10 cellular contexts compared by ENCODE assay signal in genomic region chrY:14525315-14525714, GRCh38. TPM values are rescaled to one million over a fixed set of nuclear protein-coding genes. Genes with fewer than 3 reads are reported as not detected.
DNase-seq lines count a peak whose midpoint lies in the region; ATAC-seq and TF ChIP-seq lines count a peak whose summit lies in the region.
"Had no signal": no experiment of that assay in that cellular context is flagged by ENCODE, and none has a peak within 500 bp of the region (broad histone marks: within the 10 kb centered on the region; RNA-seq: fewer than 3 reads in every experiment).

No MANE protein-coding gene starts in this region.

- no peaks in the 10 kb centered on the region for H3K4me1 ChIP-seq in mesodermal cell (ENCODE audit: control insufficient read depth, insufficient read depth, low read length, poor library complexity, severe bottlenecking)

- in situ Hi-C loops in Caki2 (cut with HindIII; ENCODE audit: low pct_unique_long_range_greater_than_20kb, low sequenced_read_pairs), result no loop called here

- no peak for TF ChIP-seq CTCF in Calu3 (IDR thresholded peaks at IDR 0.05; ENCODE audit: unreplicated experiment)

- no peak overlapping the region for H3K27ac Mint-ChIP-seq in Calu3 (ENCODE audit: unreplicated experiment)

- H3K4me1 Mint-ChIP-seq in Calu3 (ENCODE audit: low read depth, unreplicated experiment), result no peaks in the 10 kb centered on the region

- H3K27ac ChIP-seq in mesodermal cell (ENCODE audit: low read depth, low read length, severe bottlenecking), result no peak overlapping the region

- no peaks in the 10 kb centered on the region for H3K36me3 Mint-ChIP-seq in Calu3 (ENCODE audit: insufficient read depth, unreplicated experiment)

- H3K4me3 ChIP-seq in mesodermal cell (ENCODE audit: extremely low read depth, insufficient read depth, low read length, poor library complexity, severe bottlenecking), result peak overlapping the region; percentile 54

- H3K9me3 ChIP-seq in mesodermal cell (ENCODE audit: control insufficient read depth, low read length), result no peaks in the 10 kb centered on the region

- CTCF ChIA-PET in Calu3 (lab: Charles Lee), result no interaction called here

- 0 to 17% methylated on average over 1 to 2 of the region's 13 CpGs for WGBS in mesodermal cell (ENCODE audit: insufficient coverage in 2 of 2), 2 experiments

- intact Hi-C loops in Calu3 (cut with micrococcal nuclease; ENCODE audit: unreplicated experiment), result no loop called here

- no TSS peak for BruUV-seq in Calu3 (replicated peaks; lab: Mats Ljungman, UMichigan)

- H3K27me3 Mint-ChIP-seq in Calu3 (ENCODE audit: unreplicated experiment), result no peaks in the 10 kb centered on the region

- no peak overlapping the region for H3K4me3 Mint-ChIP-seq in Calu3 (ENCODE audit: low read depth, unreplicated experiment)

- no peaks in the 10 kb centered on the region for H3K36me3 ChIP-seq in mesodermal cell (ENCODE audit: control insufficient read depth, insufficient read depth, low read length)

- no peaks in the 10 kb centered on the region for H3K9me3 Mint-ChIP-seq in Calu3 (ENCODE audit: low read depth, unreplicated experiment)

- ATAC-seq in HG03066 (IDR thresholded peaks at IDR 0.05; ENCODE audit: low read depth, unreplicated experiment), result peak; percentile 16
- no peak for ATAC-seq in GM21390 (IDR thresholded peaks at IDR 0.05; ENCODE audit: unreplicated experiment)
- ATAC-seq in GM19035 (IDR thresholded peaks at IDR 0.05; ENCODE audit: unreplicated experiment), result no peak
- ATAC-seq: HCT116 had no signal

- peak; percentile 14 for DNase-seq in Caki2 (ENCODE audit: low read depth)
- DNase-seq in cerebellar cortex (ENCODE audit: low spot score), result peak; percentile 46
- DNase-seq in Calu3, result no peak
- DNase-seq in stimulated activated CD4-positive, alpha-beta T cell treated with anti-CD3 and anti-CD28 coated beads, Interleukin-4, amount 100 ng/mL, for 24 hours, result no peak
- DNase-seq: activated CD4-positive, CD25-positive, alpha-beta regulatory T cell treated with anti-CD3 and anti-CD28 coated beads, Interleukin-2, amount 50 U/mL, for 72 hours had no signal

RNA-seq across cellular contexts. Expression of gene NLGN4Y, which starts 1.0 kb away (rescaled TPM):
- 4.2 and 17.0 TPM in 2 replicates for total RNA-seq in Caki2 (2014; rRNA removed; shearing (Covaris generic); ENCODE audit: low replicate concordance)
- polyA plus RNA-seq in mesodermal cell (2013, experiment 1 of 2), result 23.1 TPM
- polyA plus RNA-seq in mesodermal cell (2013, experiment 2 of 2), result 24.8 TPM
- not detected in 2 replicates for total RNA-seq in Calu3 (2022)

Comparison
In these comparisons a context has a peak if more than half of its experiments do, and no peak if none do; other contexts are left out.
1. DNase-seq: peak in Caki2 (single experiment) and cerebellar cortex (single experiment); none in Calu3 (single experiment) and stimulated activated CD4-positive, alpha-beta T cell treated with anti-CD3 and anti-CD28 coated beads, Interleukin-4, amount 100 ng/mL, for 24 hours (single experiment).